In the genomic region with DNA sequence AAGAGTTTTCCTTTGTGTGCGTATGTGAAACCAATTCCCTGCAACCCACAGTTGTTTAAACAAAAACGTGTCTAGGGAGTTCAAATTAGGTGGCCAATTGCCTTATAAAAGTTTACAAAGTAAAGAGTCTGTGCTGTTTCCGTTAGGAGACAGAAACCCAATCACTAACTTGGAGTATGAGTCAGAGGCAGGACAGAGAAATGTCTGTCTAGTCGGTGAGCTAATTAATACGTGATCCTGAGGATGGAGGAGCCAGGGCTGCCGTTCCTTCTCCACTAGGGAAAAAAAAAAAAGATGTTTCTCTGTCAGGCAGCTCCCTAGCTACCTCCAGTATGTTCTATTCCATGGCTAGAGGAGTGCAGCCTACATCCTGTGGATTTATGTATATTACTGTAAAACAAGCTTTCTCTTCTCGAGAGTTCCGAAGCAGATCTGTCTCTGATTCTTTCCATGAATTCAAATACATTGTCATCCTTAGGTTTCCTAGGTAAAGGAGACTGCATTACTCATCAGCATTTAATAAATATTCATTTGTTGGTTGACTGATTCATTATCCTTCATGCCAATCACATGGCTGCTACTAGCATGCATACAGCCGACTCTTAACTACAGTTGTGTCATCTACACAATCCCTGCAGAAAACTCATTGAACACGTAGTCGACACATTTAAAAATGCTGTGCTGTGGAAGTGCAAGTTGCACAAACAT, we compare ENCODE assay signal across 14 cellular contexts.
A peak's percentile ranks its signal among the peaks of the same experiment; 100 is the strongest.
DNase-seq lines count a peak whose midpoint lies in the region; ATAC-seq and TF ChIP-seq lines count a peak whose summit lies in the region.
"Had no signal": no experiment of that assay in that cellular context is flagged by ENCODE, and none has a peak within 500 bp of the region (broad histone marks: within the 10 kb centered on the region; RNA-seq: fewer than 3 reads in every experiment).

No MANE protein-coding gene starts in this region.

- no peaks in the 10 kb centered on the region for H3K9me3 Mint-ChIP-seq in activated T-cell treated with anti-CD3 and anti-CD28 coated beads, Interleukin-2, amount 50 U/mL, for 4 hours
- H3K9me3 Mint-ChIP-seq: activated naive CD8-positive, alpha-beta T cell treated with anti-CD3 and anti-CD28 coated beads, Interleukin-2, amount 10 ng/mL, durations not matched to agents 7 days and 5 days; T-helper 1 cell treated with Interleukin-12 subunit alpha and Interleukin-12 subunit beta and Interleukin-4 antibody, amounts not matched to agents 30 μg/mL and 1 μg/mL, for 36 hours had no signal

- peak; percentile 27 for TF ChIP-seq RAD21 in neural cell (conservative IDR thresholded peaks at IDR 0.05)

- peak; percentile 17 for TF ChIP-seq EP300 in neural cell (conservative IDR thresholded peaks at IDR 0.05; ENCODE audit: poor library complexity, severe bottlenecking)

- POLR2A ChIA-PET in PC-3 (lab: Charles Lee; ENCODE audit: unreplicated experiment), result no interaction called here

- no peaks in the 10 kb centered on the region for H4K20me1 ChIP-seq in PC-3 (ENCODE audit: low read length)
- H4K20me1 ChIP-seq in neural cell (ENCODE audit: insufficient read depth), result no peaks in the 10 kb centered on the region

- H3K9me3 ChIP-seq in PC-3 (ENCODE audit: low read length), result no peaks in the 10 kb centered on the region
- no peaks in the 10 kb centered on the region for H3K9me3 ChIP-seq in neural cell (ENCODE audit: low read length)
- H3K9me3 ChIP-seq: pancreas had no signal

- no peak overlapping the region for H3K4me3 Mint-ChIP-seq in activated T-cell treated with anti-CD3 and anti-CD28 coated beads, Interleukin-2, amount 50 U/mL, for 4 hours
- H3K4me3 Mint-ChIP-seq: activated naive CD8-positive, alpha-beta T cell treated with anti-CD3 and anti-CD28 coated beads, Interleukin-2, amount 10 ng/mL, durations not matched to agents 7 days and 5 days; CD4-positive, alpha-beta memory T cell; T-helper 1 cell treated with Interleukin-12 subunit alpha and Interleukin-12 subunit beta and Interleukin-4 antibody, amounts not matched to agents 30 μg/mL and 1 μg/mL, for 36 hours had no signal

- in situ Hi-C loops in GM13977 (cut with MboI; ENCODE audit: low pct_unique_long_range_greater_than_20kb, low sequenced_read_pairs, unreplicated experiment), result no loop called here

- no peak overlapping the region for H3K4me3 ChIP-seq in AG10803 (ENCODE audit: low read length)
- no peak overlapping the region for H3K4me3 ChIP-seq in PC-3 (ENCODE audit: low read length)
- peak overlapping the region; percentile 33 for H3K4me3 ChIP-seq in neural cell (ENCODE audit: low read length)
- H3K4me3 ChIP-seq: pancreas had no signal

- H2AFZ ChIP-seq in PC-3 (ENCODE audit: low read length), result peak overlapping the region; percentile 7; the same call in 1 of the 2 replicates
- no peak overlapping the region for H2AFZ ChIP-seq in neural cell (ENCODE audit: low read depth, low read length)

- TF ChIP-seq CTCF in AG10803 (conservative IDR thresholded peaks at IDR 0.05; ENCODE audit: low read length), result no peak
- TF ChIP-seq CTCF in PC-3 (conservative IDR thresholded peaks at IDR 0.05; ENCODE audit: low read depth, low read length), result no peak
- no peak for TF ChIP-seq CTCF in neural cell (IDR thresholded peaks at IDR 0.05; ENCODE audit: poor library complexity, severe bottlenecking)
- no peak for TF ChIP-seq CTCF in GM13977 (IDR thresholded peaks at IDR 0.05; ENCODE audit: extremely low read depth, insufficient read depth, missing control alignments)

- no peaks in the 10 kb centered on the region for H3K36me3 Mint-ChIP-seq in activated T-cell treated with anti-CD3 and anti-CD28 coated beads, Interleukin-2, amount 50 U/mL, for 4 hours (ENCODE audit: insufficient read depth)
- H3K36me3 Mint-ChIP-seq: activated naive CD8-positive, alpha-beta T cell treated with anti-CD3 and anti-CD28 coated beads, Interleukin-2, amount 10 ng/mL, durations not matched to agents 7 days and 5 days; CD4-positive, alpha-beta memory T cell had no signal

- no peaks in the 10 kb centered on the region for H3K79me2 ChIP-seq in PC-3 (ENCODE audit: low read length)
- no peaks in the 10 kb centered on the region for H3K79me2 ChIP-seq in neural cell (replicated peaks; ENCODE audit: insufficient read depth, low read length)

- H3K9me2 ChIP-seq in PC-3 (replicated peaks; ENCODE audit: low read length) (no peaks in the 10 kb centered on the region), neural cell (ENCODE audit: insufficient read depth, low read length) (no peaks in the 10 kb centered on the region)

- H3K27ac ChIP-seq in PC-3 (ENCODE audit: low read length), result no peak overlapping the region
- peak overlapping the region; percentile 46 for H3K27ac ChIP-seq in neural cell (ENCODE audit: low read length)
- H3K27ac ChIP-seq: pancreas had no signal

- peaks cover 4% of the 10 kb centered on the region for H3K27me3 Mint-ChIP-seq in activated T-cell treated with anti-CD3 and anti-CD28 coated beads, Interleukin-2, amount 50 U/mL, for 4 hours (ENCODE audit: low read depth)
- H3K27me3 Mint-ChIP-seq: activated naive CD8-positive, alpha-beta T cell treated with anti-CD3 and anti-CD28 coated beads, Interleukin-2, amount 10 ng/mL, durations not matched to agents 7 days and 5 days; CD4-positive, alpha-beta memory T cell had no signal

- CTCF ChIA-PET in PC-3 (lab: Charles Lee), result interaction anchor here (0.6 to 0.7 kb wide), 2 partner anchors 204 to 432 kb away, joined by 3 to 13 read pairs; no protein-coding TSS in a partner anchor

- no TSS peak for BruUV-seq in PC-3 (replicated peaks; lab: Mats Ljungman, UMichigan)

- H3K9ac ChIP-seq in PC-3 (ENCODE audit: low read length), result no peak overlapping the region
- H3K9ac ChIP-seq in neural cell (ENCODE audit: low read length), result no peak overlapping the region

- DNase-seq in AG10803 (ENCODE audit: low read depth), result peak; percentile 74
- DNase-seq in PC-3, result peak; percentile 56
- DNase-seq in epidermal melanocyte (ENCODE audit: insufficient read length, low spot score), result peak; percentile 54
- DNase-seq in NCI-H2029 treated with DMSO at 0.1 percent for 48 hours (lab: John Stamatoyannopoulos, UW), result no peak
- DNase-seq in activated T-cell treated with anti-CD3 and anti-CD28 coated beads, Interleukin-2, amount 50 U/mL, for 4 hours, result no peak
- DNase-seq in GM13977 (ENCODE audit: low spot score), result no peak
- DNase-seq: activated naive CD8-positive, alpha-beta T cell treated with anti-CD3 and anti-CD28 coated beads, Interleukin-2, amount 10 ng/mL, durations not matched to agents 7 days and 5 days; CD4-positive, alpha-beta memory T cell; pancreas; stimulated activated CD4-positive, alpha-beta T cell treated with anti-CD3 and anti-CD28 coated beads, Interleukin-4, amount 100 ng/mL, for 24 hours; substantia nigra had no signal

- intact Hi-C loops in PC-3 (cut with micrococcal nuclease), result no loop called here

- H3K4me1 ChIP-seq in PC-3 (ENCODE audit: insufficient read depth, low read length), result peaks cover 8% of the 10 kb centered on the region; the same call in 1 of the 2 replicates
- H3K4me1 ChIP-seq: pancreas had no signal

- no peaks in the 10 kb centered on the region for H3K4me1 Mint-ChIP-seq in activated T-cell treated with anti-CD3 and anti-CD28 coated beads, Interleukin-2, amount 50 U/mL, for 4 hours (ENCODE audit: low read depth)
- H3K4me1 Mint-ChIP-seq: activated naive CD8-positive, alpha-beta T cell treated with anti-CD3 and anti-CD28 coated beads, Interleukin-2, amount 10 ng/mL, durations not matched to agents 7 days and 5 days; CD4-positive, alpha-beta memory T cell had no signal

- H3K4me2 ChIP-seq in PC-3 (ENCODE audit: low read length) (peak overlapping the region; percentile 27), neural cell (ENCODE audit: low read length) (no peak overlapping the region)

- ATAC-seq in PC-3 (peak; percentile 91), GM21786 (IDR thresholded peaks at IDR 0.05; ENCODE audit: unreplicated experiment) (no peak)
- no peak for ATAC-seq in activated T-cell treated with anti-CD3 and anti-CD28 coated beads, Interleukin-2, amount 50 U/mL, for 4 hours

- no peaks in the 10 kb centered on the region for H3F3A ChIP-seq in PC-3 (ENCODE audit: low read length, unreplicated experiment)
- peaks cover 3% of the 10 kb centered on the region for H3F3A ChIP-seq in neural cell (ENCODE audit: insufficient read depth, low read length, poor library complexity, severe bottlenecking)

- peaks cover 77% of the 10 kb centered on the region for H3K27me3 ChIP-seq in PC-3 (ENCODE audit: low read length)
- no peaks in the 10 kb centered on the region for H3K27me3 ChIP-seq in neural cell (ENCODE audit: insufficient read depth, low read depth, low read length)
- H3K27me3 ChIP-seq: pancreas had no signal

- H3K36me3 ChIP-seq in PC-3 (ENCODE audit: low read depth, low read length), result no peaks in the 10 kb centered on the region
- H3K36me3 ChIP-seq in neural cell (ENCODE audit: insufficient read depth, low read length), result no peaks in the 10 kb centered on the region
- H3K36me3 ChIP-seq: pancreas had no signal

TF ChIP-seq in neural cell, 6 proteins besides CTCF, POLR2A, EP300 and RAD21:
- TF ChIP-seq SMC3 (conservative IDR thresholded peaks at IDR 0.05; ENCODE audit: poor library complexity) (peak; percentile 16), MXI1 (conservative IDR thresholded peaks at IDR 0.05; ENCODE audit: poor library complexity, severe bottlenecking) (no peak)

Comparison
In these comparisons a context has a peak if more than half of its experiments do, and no peak if none do; other contexts are left out.
1. DNase-seq: peak in AG10803 (single experiment), PC-3 (single experiment) and epidermal melanocyte (single experiment); none in NCI-H2029 treated with DMSO at 0.1 percent for 48 hours (single experiment), activated T-cell treated with anti-CD3 and anti-CD28 coated beads, Interleukin-2, amount 50 U/mL, for 4 hours (single experiment) and GM13977 (single experiment).